24 cellular contexts compared by ENCODE assay signal in the genomic region with DNA sequence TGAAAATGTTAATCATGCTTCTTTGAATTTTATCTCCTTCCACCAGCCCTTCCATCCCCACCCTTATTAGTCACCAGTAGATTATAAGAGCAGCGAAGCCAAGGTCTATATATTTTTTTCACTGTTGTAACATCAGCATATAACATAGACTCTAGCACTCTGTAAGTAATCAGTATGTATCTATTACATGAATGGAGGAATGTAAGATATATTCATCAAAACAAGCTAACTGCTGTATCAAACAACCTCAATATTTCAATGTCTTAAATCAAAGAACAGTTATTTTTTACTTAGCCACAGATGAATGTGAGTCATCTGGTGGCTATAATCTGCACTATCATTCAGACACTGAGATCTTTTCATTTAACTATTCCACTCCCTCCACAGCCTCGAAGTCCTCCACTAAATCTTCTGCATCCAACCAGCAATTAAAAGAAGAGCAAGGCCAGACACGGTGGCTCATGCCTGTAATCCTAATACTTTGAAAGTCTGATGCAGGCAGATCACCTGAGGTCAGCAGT.
DNase-seq lines count a peak whose midpoint lies in the region; ATAC-seq and TF ChIP-seq lines count a peak whose summit lies in the region.
"Had no signal": no experiment of that assay in that cellular context is flagged by ENCODE, and none has a peak within 500 bp of the region (broad histone marks: within the 10 kb centered on the region; RNA-seq: fewer than 3 reads in every experiment).

No MANE protein-coding gene starts in this region.

- no peaks in the 10 kb centered on the region for H4K20me1 ChIP-seq in GM23248 (ENCODE audit: insufficient read depth)
- H4K20me1 ChIP-seq: BLaER1 treated with 17β-estradiol and CSF1 and Interleukin-3, amounts not matched to agents 10 nM and 100 nM had no signal

- H3F3A ChIP-seq in GM23248 (ENCODE audit: insufficient read depth) = no peaks in the 10 kb centered on the region

- no peak overlapping the region for H2AFZ ChIP-seq in GM23248

- peak; percentile 2 for DNase-seq in GM23248
- peak; percentile 8 for DNase-seq in NCI-H69 (lab: John Stamatoyannopoulos, UW)
- DNase-seq in astrocyte of the hippocampus (ENCODE audit: low read depth, low spot score) = peak; percentile 24
- no peak for DNase-seq in DMS 273 (lab: John Stamatoyannopoulos, UW; ENCODE audit: unreplicated experiment)
- no peak for DNase-seq in NCI-H1417 (lab: John Stamatoyannopoulos, UW)
- DNase-seq: activated CD4-positive, alpha-beta T cell treated with anti-CD3 and anti-CD28 coated beads for 48 hours; activated naive CD4-positive, alpha-beta T cell treated with Interleukin-2 at 50 U/mL for 16 hours; activated T-cell treated with anti-CD3 and anti-CD28 coated beads, Interleukin-2, amount 50 U/mL, for 48 hours; amniotic stem cell; cortex of kidney; islet precursor cell; NCI-H1694; NCI-H524 treated with DMSO at 0.1 percent for 48 hours; psoas muscle; stimulated activated CD4-positive, alpha-beta T cell treated with anti-CD3 and anti-CD28 coated beads, Interleukin-2, amount 100 ng/mL, for 24 hours had no signal

- no peaks in the 10 kb centered on the region for H3K9me3 ChIP-seq in GM23248 (ENCODE audit: low read depth)
- H3K9me3 ChIP-seq: psoas muscle had no signal

- H3K9me3 Mint-ChIP-seq in nephron = peaks cover 6% of the 10 kb centered on the region
- H3K9me3 Mint-ChIP-seq in stimulated activated memory B cell treated with anti-CD40 and anti-IgM and Interleukin-4, amounts not matched to agents 10 μg/mL and 1 μg/mL and 100 μg/mL, for 72 hours = peaks cover 5% of the 10 kb centered on the region

- H3K27ac ChIP-seq in GM23248 = no peak overlapping the region
- H3K27ac ChIP-seq: BLaER1 treated with 17β-estradiol and CSF1 and Interleukin-3, amounts not matched to agents 10 nM and 100 nM; cardiac muscle cell; psoas muscle; RWPE1; SK-N-MC had no signal

- H3K27me3 ChIP-seq in GM23248 (replicated peaks; ENCODE audit: insufficient read depth) = no peaks in the 10 kb centered on the region
- H3K27me3 ChIP-seq: BLaER1 treated with 17β-estradiol and CSF1 and Interleukin-3, amounts not matched to agents 10 nM and 100 nM; cardiac muscle cell had no signal

- no peaks in the 10 kb centered on the region for H3K36me3 Mint-ChIP-seq in nephron (ENCODE audit: low read depth)
- H3K36me3 Mint-ChIP-seq in stimulated activated memory B cell treated with anti-CD40 and anti-IgM and Interleukin-4, amounts not matched to agents 10 μg/mL and 1 μg/mL and 100 μg/mL, for 72 hours = no peaks in the 10 kb centered on the region

- no peaks in the 10 kb centered on the region for H3K9me2 ChIP-seq in GM23248 (ENCODE audit: insufficient read depth)

- no peak overlapping the region for H3K9ac ChIP-seq in GM23248
- H3K9ac ChIP-seq: BLaER1 treated with 17β-estradiol and CSF1 and Interleukin-3, amounts not matched to agents 10 nM and 100 nM had no signal

- H3K4me1 Mint-ChIP-seq in nephron = peaks cover 21% of the 10 kb centered on the region
- no peaks in the 10 kb centered on the region for H3K4me1 Mint-ChIP-seq in stimulated activated memory B cell treated with anti-CD40 and anti-IgM and Interleukin-4, amounts not matched to agents 10 μg/mL and 1 μg/mL and 100 μg/mL, for 72 hours

- no peaks in the 10 kb centered on the region for H3K27me3 Mint-ChIP-seq in nephron (ENCODE audit: low read depth)
- H3K27me3 Mint-ChIP-seq in stimulated activated memory B cell treated with anti-CD40 and anti-IgM and Interleukin-4, amounts not matched to agents 10 μg/mL and 1 μg/mL and 100 μg/mL, for 72 hours = peaks cover 11% of the 10 kb centered on the region

- WGBS in GM23248 (ENCODE audit: low coverage in 1 of 2, low lambda C conversion rate in 2 of 2, missing lambda C conversion rate in 2 of 2), 2 experiments = 4 to 6% methylated on average over 3 of the region's 3 CpGs

- no peak overlapping the region for H3K4me2 ChIP-seq in GM23248 (ENCODE audit: unreplicated experiment)
- H3K4me2 ChIP-seq: BLaER1 treated with 17β-estradiol and CSF1 and Interleukin-3, amounts not matched to agents 10 nM and 100 nM had no signal

- TF ChIP-seq CTCF in nephron (IDR thresholded peaks at IDR 0.05; ENCODE audit: unreplicated experiment in 3 of 3) = no peak

- H3K79me2 ChIP-seq in GM23248 (ENCODE audit: insufficient read depth) = no peaks in the 10 kb centered on the region

- no peak for ATAC-seq in HG03108 (IDR thresholded peaks at IDR 0.05; ENCODE audit: unreplicated experiment)
- ATAC-seq in stimulated activated memory B cell treated with anti-CD40 and anti-IgM and Interleukin-4, amounts not matched to agents 10 μg/mL and 1 μg/mL and 100 μg/mL, for 72 hours = no peak
- ATAC-seq: HCT116, psoas muscle had no signal

- H3K4me3 Mint-ChIP-seq in nephron = no peak overlapping the region
- H3K4me3 Mint-ChIP-seq in stimulated activated memory B cell treated with anti-CD40 and anti-IgM and Interleukin-4, amounts not matched to agents 10 μg/mL and 1 μg/mL and 100 μg/mL, for 72 hours = no peak overlapping the region
- H3K4me3 Mint-ChIP-seq: T-helper 1 cell treated with Interleukin-12 subunit alpha and Interleukin-12 subunit beta and Interleukin-4 antibody, amounts not matched to agents 30 μg/mL and 1 μg/mL, for 36 hours had no signal

- H3K4me3 ChIP-seq in GM23248 = no peak overlapping the region
- H3K4me3 ChIP-seq: BLaER1 treated with 17β-estradiol and CSF1 and Interleukin-3, amounts not matched to agents 10 nM and 100 nM; cardiac muscle cell; psoas muscle; SK-N-MC had no signal

- H3K27ac Mint-ChIP-seq in nephron = peak overlapping the region; percentile 14 to 51 (median 20)
- H3K27ac Mint-ChIP-seq in stimulated activated memory B cell treated with anti-CD40 and anti-IgM and Interleukin-4, amounts not matched to agents 10 μg/mL and 1 μg/mL and 100 μg/mL, for 72 hours = no peak overlapping the region
- H3K27ac Mint-ChIP-seq: T-helper 1 cell treated with Interleukin-12 subunit alpha and Interleukin-12 subunit beta and Interleukin-4 antibody, amounts not matched to agents 30 μg/mL and 1 μg/mL, for 36 hours had no signal

- no peaks in the 10 kb centered on the region for H3K36me3 ChIP-seq in GM23248 (ENCODE audit: low read depth)
- H3K36me3 ChIP-seq: BLaER1 treated with 17β-estradiol and CSF1 and Interleukin-3, amounts not matched to agents 10 nM and 100 nM; cardiac muscle cell had no signal

- H3K4me1 ChIP-seq in GM23248 (ENCODE audit: insufficient read depth) = no peaks in the 10 kb centered on the region
- H3K4me1 ChIP-seq: BLaER1 treated with 17β-estradiol and CSF1 and Interleukin-3, amounts not matched to agents 10 nM and 100 nM; psoas muscle had no signal

- in situ Hi-C loops in GM23248 (cut with MboI) = no loop called here

Comparison
In these comparisons a context has a peak if more than half of its experiments do, and no peak if none do; other contexts are left out.
1. DNase-seq: peak in GM23248 (single experiment), NCI-H69 (single experiment) and astrocyte of the hippocampus (single experiment); none in DMS 273 (single experiment) and NCI-H1417 (0 of 3).